ENCODE assay signal across 1 cellular context in genomic region chr19:13150187-13150918, GRCh38.
TF ChIP-seq lines count a peak whose summit lies in the region.

Gene IER2 (plus strand): TSS chr19:13150411. CDS start chr19:13153187, 2,776 bp downstream.
Gene STX10 (minus strand): TSS chr19:13150375. CDS start chr19:13150173, 202 bp downstream.

TF ChIP-seq in K562, 482 proteins besides CTCF, POLR2A, EP300 and RAD21 (continued from another document and continues in another):
- peak in 1 of 2 experiments; percentile 37; a peak in 1 of 4 replicates for TF ChIP-seq TBL1XR1 (IDR thresholded peaks at IDR 0.05; ENCODE audit: low read length in 2 of 2)
- TF ChIP-seq ILF3 (IDR thresholded peaks at IDR 0.05; ENCODE audit: borderline replicate concordance): no peak
- TF ChIP-seq ZNF280A (IDR thresholded peaks at IDR 0.05; ENCODE audit: low read depth, partially characterized antibody): no peak
- no peak for TF ChIP-seq CREB3 (tag; conservative IDR thresholded peaks at IDR 0.05; ENCODE audit: low read depth)
- no peak for TF ChIP-seq ZNF592 (IDR thresholded peaks at IDR 0.05)
- peak; percentile 78 for TF ChIP-seq EP400 (IDR thresholded peaks at IDR 0.05)
- TF ChIP-seq ZNF589 (CRISPR knock-in tag; IDR thresholded peaks at IDR 0.05; ENCODE audit: low read depth): no peak
- TF ChIP-seq E2F3 (CRISPR knock-in tag; IDR thresholded peaks at IDR 0.05): no peak
- TF ChIP-seq ARHGAP35 (IDR thresholded peaks at IDR 0.05; ENCODE audit: partially characterized antibody): no peak
- TF ChIP-seq STAG1 (CRISPR knock-in tag; IDR thresholded peaks at IDR 0.05; ENCODE audit: borderline replicate concordance): no peak
- TF ChIP-seq LEF1 (IDR thresholded peaks at IDR 0.05): no peak; the same call in 1 of the 2 replicates
- TF ChIP-seq KDM1A (IDR thresholded peaks at IDR 0.05): no peak
- no peak for TF ChIP-seq GTF2E2 (tag; IDR thresholded peaks at IDR 0.05)
- TF ChIP-seq NELFE (IDR thresholded peaks at IDR 0.05; ENCODE audit: insufficient read depth, insufficient read length): no peak
- TF ChIP-seq RAD51 (IDR thresholded peaks at IDR 0.05; ENCODE audit: borderline replicate concordance, low read depth): peak; percentile 48; the same call in 1 of the 2 replicates
- no peak for TF ChIP-seq ZBTB9 (CRISPR knock-in tag; IDR thresholded peaks at IDR 0.05)
- no peak; the same call in 1 of the 2 replicates for TF ChIP-seq HDAC2 (IDR thresholded peaks at IDR 0.05)
- TF ChIP-seq TRIM24 (IDR thresholded peaks at IDR 0.05): 0 out of 4 replicates have a peak, but pooled peaks of 1 of the 2 experiments have one; percentile 35
- TF ChIP-seq POLR3A (IDR thresholded peaks at IDR 0.05; ENCODE audit: borderline replicate concordance, extremely low read depth, insufficient read depth, insufficient read length): no peak
- TF ChIP-seq ZFP91 (CRISPR knock-in tag; IDR thresholded peaks at IDR 0.05): no peak
- peak; percentile 91 for TF ChIP-seq E2F8 (IDR thresholded peaks at IDR 0.05; ENCODE audit: low read depth, partially characterized antibody)
- TF ChIP-seq SOX6 (IDR thresholded peaks at IDR 0.05): peak; percentile 77
- TF ChIP-seq NRF1 (conservative IDR thresholded peaks at IDR 0.05 in 1 of 2, IDR thresholded peaks at IDR 0.05 in 1 of 2): peak; percentile 83 to 86
- TF ChIP-seq SMARCB1 (IDR thresholded peaks at IDR 0.05; ENCODE audit: insufficient read length, low read depth): no peak
- TF ChIP-seq NR3C1 (CRISPR knock-in tag; IDR thresholded peaks at IDR 0.05): no peak
- no peak for TF ChIP-seq MEIS2 (IDR thresholded peaks at IDR 0.05; ENCODE audit: partially characterized antibody)
- TF ChIP-seq MLLT1 (IDR thresholded peaks at IDR 0.05): 0 out of 4 replicates have a peak, but pooled peaks have one; percentile 26 to 57
- no peak for TF ChIP-seq TGIF2 (CRISPR knock-in tag; IDR thresholded peaks at IDR 0.05)
- TF ChIP-seq U2AF2 (optimal IDR thresholded peaks at IDR 0.05; ENCODE audit: low read depth, low read length): no peak
- no peak for TF ChIP-seq FOXJ3 (CRISPR knock-in tag; IDR thresholded peaks at IDR 0.05)
- TF ChIP-seq ELK1 (CRISPR knock-in tag; IDR thresholded peaks at IDR 0.05): no peak
- TF ChIP-seq ARID3B (CRISPR knock-in tag; IDR thresholded peaks at IDR 0.05; ENCODE audit: borderline replicate concordance): no peak
- TF ChIP-seq DIDO1 (tag; IDR thresholded peaks at IDR 0.05; ENCODE audit: low read depth): no peak
- no peak; the same call in 1 of the 2 replicates for TF ChIP-seq TCF3 (CRISPR knock-in tag; IDR thresholded peaks at IDR 0.05)
- TF ChIP-seq SIN3A (IDR thresholded peaks at IDR 0.05; ENCODE audit: borderline replicate concordance in 2 of 2, control insufficient read depth in 1 of 2, low read depth in 2 of 2, low read length in 2 of 2): peak; percentile 68 to 91; a peak in 3 of 4 replicates
- no peak for TF ChIP-seq PHB2 (IDR thresholded peaks at IDR 0.05; ENCODE audit: low read depth)
- no peak for TF ChIP-seq NR2F6 (CRISPR knock-in tag; IDR thresholded peaks at IDR 0.05)
- peak in 1 of 2 experiments; percentile 61; a peak in 1 of 4 replicates for TF ChIP-seq ZNF639 (CRISPR knock-in tag; conservative IDR thresholded peaks at IDR 0.05 in 1 of 2, IDR thresholded peaks at IDR 0.05 in 1 of 2)
- no peak for TF ChIP-seq U2AF1 (optimal IDR thresholded peaks at IDR 0.05; ENCODE audit: low read depth, low read length)
- peak; percentile 89; the same call in 1 of the 2 replicates for TF ChIP-seq MED1 (CRISPR knock-in tag; IDR thresholded peaks at IDR 0.05; ENCODE audit: borderline replicate concordance)
- no peak for TF ChIP-seq ZNF76 (CRISPR knock-in tag; IDR thresholded peaks at IDR 0.05; ENCODE audit: borderline replicate concordance)
- TF ChIP-seq SMAD1 (IDR thresholded peaks at IDR 0.05; ENCODE audit: low read depth, low read length, partially characterized antibody): no peak
- no peak for TF ChIP-seq NCOA4 (IDR thresholded peaks at IDR 0.05; ENCODE audit: partially characterized antibody)
- TF ChIP-seq HNRNPLL (IDR thresholded peaks at IDR 0.05; ENCODE audit: low read depth, low read length, poor library complexity, severe bottlenecking): peak; percentile 44
